ENCODE assay signal across 25 cellular contexts in genomic region chr11:111449696-111450479, GRCh38.
DNase-seq lines count a peak whose midpoint lies in the region; ATAC-seq lines count a peak whose summit lies in the region.
"Had no signal": no experiment of that assay in that cellular context is flagged by ENCODE, and none has a peak within 500 bp of the region (broad histone marks: within the 10 kb centered on the region; RNA-seq: fewer than 3 reads in every experiment).

No MANE protein-coding gene starts in this region.

- ATAC-seq in GM19324 (IDR thresholded peaks at IDR 0.05; ENCODE audit: low FRiP score, unreplicated experiment) = peak; percentile 4
- ATAC-seq in HG02623 (IDR thresholded peaks at IDR 0.05; ENCODE audit: unreplicated experiment) = no peak
- ATAC-seq in GM21717 (IDR thresholded peaks at IDR 0.05; ENCODE audit: unreplicated experiment) = no peak
- ATAC-seq: left lung, WTC11 had no signal

- peak; percentile 47 for DNase-seq in SK-MEL-5 (ENCODE audit: low read depth, low spot score)
- peak in 40 of 42 donors; percentile 21 to 84 (median 62) for DNase-seq in head of caudate nucleus
- DNase-seq in substantia nigra (lab: John Stamatoyannopoulos, UW) = peak in 39 of 49 donors; percentile 8 to 82 (median 53)
- no peak for DNase-seq in RKO (ENCODE audit: low spot score)
- DNase-seq: activated CD4-positive, alpha-beta memory T cell treated with anti-CD3 and anti-CD28 coated beads for 36 hours; activated naive CD4-positive, alpha-beta T cell treated with anti-CD3 and anti-CD28 coated beads for 36 hours; activated T-cell treated with anti-CD3 and anti-CD28 coated beads, Interleukin-2, amount 50 U/mL, for 48 hours; AML-193; Calu3; effector memory CD4-positive, alpha-beta T cell; EL; esophagus squamous epithelium; left lung; NCI-H2081; stimulated activated CD4-positive, alpha-beta T cell treated with anti-CD3 and anti-CD28 coated beads, Interleukin-2, amount 100 ng/mL, for 24 hours; stimulated activated naive CD4-positive, alpha-beta T cell; T-helper 9 cell; tibial artery had no signal

- intact Hi-C loops in head of caudate nucleus (cut with DNase I) = loop anchor here (10.0 kb wide), 4 partner anchors 95 to 995 kb away; partner anchors contain the start of gene LAYN

- in situ Hi-C loops in SK-MEL-5 (cut with HindIII; ENCODE audit: low pct_unique_long_range_greater_than_20kb, low sequenced_read_pairs) = no loop called here

- peak overlapping the region; percentile 95 for H3K27ac ChIP-seq in substantia nigra (ENCODE audit: low read depth, low read length, poor library complexity, severe bottlenecking)
- H3K27ac ChIP-seq: ascending aorta, esophagus squamous epithelium, KMS-11, left lung, prostate gland, tibial artery had no signal
